8 cellular contexts compared by ENCODE assay signal in the genomic region with DNA sequence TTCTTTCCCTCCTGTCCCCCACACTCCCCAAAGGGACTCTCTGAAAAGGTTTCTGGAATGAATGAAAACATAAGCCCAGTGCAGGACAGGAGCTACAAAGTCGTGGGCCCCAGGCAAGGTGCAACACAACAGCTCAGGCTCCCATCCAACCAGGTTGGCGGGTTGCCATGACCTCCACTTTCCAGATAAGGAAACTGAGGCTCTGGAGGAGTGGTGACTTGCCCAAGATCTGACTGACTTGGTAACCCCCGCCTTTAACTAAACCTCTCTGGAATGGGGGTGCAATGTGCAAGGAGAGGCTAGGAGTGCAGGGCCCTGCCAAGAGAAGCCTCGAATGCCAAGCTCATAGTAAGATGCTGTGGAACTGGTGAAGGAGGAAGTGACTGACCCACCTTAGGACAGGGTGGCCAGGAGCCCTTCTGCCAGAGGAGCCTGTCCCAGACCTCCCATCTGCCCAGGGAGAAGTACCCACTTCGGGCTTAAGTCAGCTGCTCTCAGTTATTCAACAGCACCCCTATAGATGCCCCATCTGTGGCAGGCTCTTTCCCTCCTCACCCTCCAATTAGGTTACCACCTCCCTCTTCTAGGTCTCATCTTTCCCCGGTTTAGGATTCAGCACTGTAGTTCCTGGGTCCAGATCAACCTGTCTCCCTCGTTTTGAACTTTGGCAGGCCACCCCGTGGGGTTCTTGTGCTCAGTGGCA. TPM values are rescaled to one million over a fixed set of nuclear protein-coding genes. Genes with fewer than 3 reads are reported as not detected.
DNase-seq lines count a peak whose midpoint lies in the region; ATAC-seq, FAIRE-seq and TF ChIP-seq lines count a peak whose summit lies in the region.

No MANE protein-coding gene starts in this region.

- peak overlapping the region; percentile 97 for H3K27ac Mint-ChIP-seq in activated T-cell treated with anti-CD3 and anti-CD28 coated beads, Interleukin-2, amount 50 U/mL, for 24 hours
- H3K27ac Mint-ChIP-seq in mesothelial cell of epicardium (peak overlapping the region; percentile 89), type B pancreatic cell (peak overlapping the region; percentile 92)

- no peaks in the 10 kb centered on the region for H3K27me3 ChIP-seq in GM12878 (replicated peaks in 1 of 2; ENCODE audit: control insufficient read depth in 2 of 2, insufficient read depth in 2 of 2, low read length in 1 of 2)

- peak overlapping the region; percentile 84 for H3K27ac ChIP-seq in GM12878 (ENCODE audit: control insufficient read depth, insufficient read depth)

- peak overlapping the region; percentile 98; the same call in 1 of the 2 replicates for H2AFZ ChIP-seq in GM12878 (ENCODE audit: control insufficient read depth, low read depth, low read length)

- no peak for TF ChIP-seq RAD21 in GM12878 (IDR thresholded peaks at IDR 0.05; ENCODE audit: insufficient read depth, low read depth, low read length)

- ATAC-seq in GM12878 = no peak

- H3K36me3 ChIP-seq in GM12878 (ENCODE audit: control insufficient read depth in 2 of 2, insufficient read depth in 2 of 2, low read length in 1 of 2) = peaks cover 0 to 8% of the 10 kb centered on the region in 2 experiments; a peak in 3 of 4 replicates

- no peaks in the 10 kb centered on the region for H3K9me3 Mint-ChIP-seq in activated T-cell treated with anti-CD3 and anti-CD28 coated beads, Interleukin-2, amount 50 U/mL, for 24 hours
- H3K9me3 Mint-ChIP-seq in mesothelial cell of epicardium = no peaks in the 10 kb centered on the region
- no peaks in the 10 kb centered on the region for H3K9me3 Mint-ChIP-seq in type B pancreatic cell

- no peak for TF ChIP-seq CTCF in GM12878 (IDR thresholded peaks at IDR 0.05 in 2 of 3, conservative IDR thresholded peaks at IDR 0.05 in 1 of 3; ENCODE audit: control insufficient read depth in 2 of 3, extremely low read depth in 1 of 3, insufficient read depth in 1 of 3, low read depth in 3 of 3, low read length in 3 of 3)
- no peak for TF ChIP-seq CTCF in mesothelial cell of epicardium (IDR thresholded peaks at IDR 0.05; ENCODE audit: unreplicated experiment)
- no peak for TF ChIP-seq CTCF in type B pancreatic cell (conservative IDR thresholded peaks at IDR 0.05)

- H3K79me2 ChIP-seq in GM12878 (ENCODE audit: control insufficient read depth, insufficient read depth, low read length) = peaks cover 26% of the 10 kb centered on the region

- H3K4me2 ChIP-seq in GM12878 (ENCODE audit: control insufficient read depth, insufficient read depth) = peak overlapping the region; percentile 96

- no TSS peak for BruUV-seq in GM12878 (replicated peaks; lab: Mats Ljungman, UMichigan)

- peak; percentile 51 for DNase-seq in activated T-cell treated with anti-CD3 and anti-CD28 coated beads, Interleukin-2, amount 50 U/mL, for 24 hours
- DNase-seq in activated T-cell treated with anti-CD3 and anti-CD28 coated beads for 4 hours (no peak), GM12878 (ENCODE audit: low read depth, low spot score) (no peak), mesothelial cell of epicardium (ENCODE audit: low spot score in 2 of 2, unreplicated experiment in 2 of 2) (no peak), type B pancreatic cell (ENCODE audit: extremely low spot score, unreplicated experiment) (no peak), AML-193 (lab: John Stamatoyannopoulos, UW) (no peak), OCI-M2 (lab: John Stamatoyannopoulos, UW; ENCODE audit: unreplicated experiment) (no peak), NOMO-1 treated with dmso at 0.1 percent for 144 hours (lab: John Stamatoyannopoulos, UW; ENCODE audit: unreplicated experiment) (no peak)

- WGBS in GM12878 (ENCODE audit: insufficient coverage, insufficient replicate concordance, low lambda C conversion rate, missing lambda C conversion rate) = 40% methylated on average over 7 of the region's 8 CpGs

- peak overlapping the region; percentile 65; the same call in 1 of the 2 replicates for H3K4me3 ChIP-seq in GM12878

- H3K9ac ChIP-seq in GM12878 (ENCODE audit: control insufficient read depth, insufficient read depth, low read length) = peak overlapping the region; percentile 87

- peaks cover 36% of the 10 kb centered on the region for H3K4me1 ChIP-seq in GM12878 (ENCODE audit: control insufficient read depth, insufficient read depth, low read length)

- CTCF ChIA-PET in GM12878 (lab: Yijun Ruan, JAX) = interaction anchor here (1.4 to 3.2 kb wide), 2 partner anchors 26 to 234 kb away, joined by 4 to 14 read pairs; no protein-coding TSS in a partner anchor

- in situ Hi-C loops in GM12878 (cut with MboI) = no loop called here

- H4K20me1 ChIP-seq in GM12878 (ENCODE audit: control insufficient read depth, insufficient read depth) = no peaks in the 10 kb centered on the region

- H3K4me3 Mint-ChIP-seq in activated T-cell treated with anti-CD3 and anti-CD28 coated beads, Interleukin-2, amount 50 U/mL, for 24 hours = peak overlapping the region; percentile 96
- H3K4me3 Mint-ChIP-seq in mesothelial cell of epicardium (peak overlapping the region; percentile 92), type B pancreatic cell (peak overlapping the region; percentile 94)

- FAIRE-seq in GM12878 (lab: Jason Lieb, UNC) = no peak

- H3K27me3 Mint-ChIP-seq in activated T-cell treated with anti-CD3 and anti-CD28 coated beads, Interleukin-2, amount 50 U/mL, for 24 hours = no peaks in the 10 kb centered on the region
- H3K27me3 Mint-ChIP-seq in mesothelial cell of epicardium (ENCODE audit: low read depth) (no peaks in the 10 kb centered on the region), type B pancreatic cell (no peaks in the 10 kb centered on the region)

- TF ChIP-seq POLR2A in GM12878 (IDR thresholded peaks at IDR 0.05; ENCODE audit: low read depth, low read length) = no peak

- TF ChIP-seq EP300 in GM12878 (IDR thresholded peaks at IDR 0.05; ENCODE audit: borderline replicate concordance in 1 of 2, control insufficient read depth in 1 of 2, low read depth in 2 of 2, low read length in 2 of 2) = no peak

- peaks cover 33% of the 10 kb centered on the region for H3K36me3 Mint-ChIP-seq in activated T-cell treated with anti-CD3 and anti-CD28 coated beads, Interleukin-2, amount 50 U/mL, for 24 hours (ENCODE audit: low read depth)
- peaks cover 15% of the 10 kb centered on the region for H3K36me3 Mint-ChIP-seq in mesothelial cell of epicardium
- H3K36me3 Mint-ChIP-seq in type B pancreatic cell = peaks cover 6% of the 10 kb centered on the region

- RAD21 ChIA-PET in GM12878 (lab: Charles Lee; ENCODE audit: unreplicated experiment) = interaction anchor here (0.7 to 0.9 kb wide), 3 partner anchors 42 to 167 kb away, joined by 3 read pairs; a partner anchor contains a TSS

- peaks cover 47% of the 10 kb centered on the region for H3K4me1 Mint-ChIP-seq in activated T-cell treated with anti-CD3 and anti-CD28 coated beads, Interleukin-2, amount 50 U/mL, for 24 hours (ENCODE audit: low read depth)
- H3K4me1 Mint-ChIP-seq in mesothelial cell of epicardium = peaks cover 52% of the 10 kb centered on the region
- H3K4me1 Mint-ChIP-seq in type B pancreatic cell (ENCODE audit: unreplicated experiment) = peaks cover 30% of the 10 kb centered on the region

- H3K9me3 ChIP-seq in GM12878 (replicated peaks; ENCODE audit: control insufficient read depth, insufficient read depth, low read length) = no peaks in the 10 kb centered on the region

- intact Hi-C loops in GM12878 (cut with micrococcal nuclease; ENCODE audit: unreplicated experiment) = loop anchor here (10.0 kb wide), 1 partner anchor 230 kb away; a partner anchor contains a TSS

- SMC1A ChIA-PET in GM12878 (lab: Charles Lee; ENCODE audit: uncharacterized antibody, unreplicated experiment) = interaction anchor here (1.1 kb wide), 1 partner anchor 42 kb away, joined by 3 read pairs; no protein-coding TSS in a partner anchor

- POLR2A ChIA-PET in GM12878 (lab: Charles Lee) = no interaction called here

RNA-seq across cellular contexts. Expression of a gene that starts 0.5 kb away (rescaled TPM):
- not detected in 2 replicates for total RNA-seq in GM12878 (2013; cell fraction: nucleolus; rRNA removed)
- total RNA-seq in GM12878 (2014; rRNA removed) (0.60 and 0.96 TPM in 2 replicates), GM12878 (2014; rRNA removed; fragmentation: Illumina TruSeq; extraction: Trizol) (0.46 TPM in 1 of 2 replicates, not detected in the other), GM12878 (2021) (0.41 TPM in 1 of 2 replicates, not detected in the other), mesothelial cell of epicardium (4.0 to 5.2 TPM (median 4.6 TPM) in 3 replicates), type B pancreatic cell (ENCODE audit: low replicate concordance) (6.6 and 16.6 TPM in 2 replicates)
- polyA plus RNA-seq in GM12878 (2011; ENCODE audit: low read depth) = not detected
- polyA plus RNA-seq in GM12878 (2011; rRNA removed) (1.3 and 1.8 TPM in 2 replicates), GM12878 (2014; fragmentation: Illumina TruSeq; extraction: Trizol) (0.35 and 0.46 TPM in 2 replicates), GM12878 (2014; fragmentation: Nextera tagmentation; extraction: Ambion mirVana) (under 1 TPM in 1 of 2 experiments, not detected in 1; 0.13 TPM), GM12878 (2014; rRNA removed) (0.77 and 0.85 TPM in 2 replicates), GM12878 (2016; fragmentation: Nextera tagmentation; extraction: Ambion mirVana) (under 1 TPM; 0.40 to 0.66 TPM)
- polyA plus RNA-seq in GM12878 (2011; cell fraction: cytosol; rRNA removed) = 1.1 and 1.4 TPM in 2 replicates
- polyA plus RNA-seq in GM12878 (2011; cell fraction: nucleus; rRNA removed) = 4.0 and 5.2 TPM in 2 replicates
- 2.0 and 2.3 TPM in 2 replicates for polyA plus RNA-seq in GM12878 (2012)
- polyA minus RNA-seq in GM12878 (2011; rRNA and poly(A)+ RNA removed) = 0.46 and 0.59 TPM in 2 replicates
- not detected in 2 replicates for polyA minus RNA-seq in GM12878 (2011; cell fraction: cytosol; rRNA and poly(A)+ RNA removed)
- 3.3 TPM in 1 of 2 replicates, not detected in the other for polyA minus RNA-seq in GM12878 (2011; cell fraction: nucleus; rRNA and poly(A)+ RNA removed)

RNA-seq across cellular contexts. Expression of a gene that starts 1.0 kb away (rescaled TPM):
- 170 and 189 TPM in 2 replicates for total RNA-seq in GM12878 (2013; cell fraction: nucleolus; rRNA removed)
- total RNA-seq in GM12878 (2014; rRNA removed) (36.3 and 36.5 TPM in 2 replicates), GM12878 (2014; rRNA removed; fragmentation: Illumina TruSeq; extraction: Trizol) (16.1 and 16.6 TPM in 2 replicates), GM12878 (2021) (42.5 and 52.5 TPM in 2 replicates), mesothelial cell of epicardium (235 to 242 TPM (median 240 TPM) in 3 replicates), type B pancreatic cell (ENCODE audit: low replicate concordance) (105 and 149 TPM in 2 replicates)
- polyA plus RNA-seq in GM12878 (2011; ENCODE audit: low read depth) = 16.4 TPM
- polyA plus RNA-seq in GM12878 (2011; rRNA removed) (26.9 and 39.0 TPM in 2 replicates), GM12878 (2014; fragmentation: Illumina TruSeq; extraction: Trizol) (19.2 and 25.0 TPM in 2 replicates), GM12878 (2014; fragmentation: Nextera tagmentation; extraction: Ambion mirVana) (1 to 10 TPM in 1 of 2 experiments, under 1 TPM in 1; 0.76 to 1.5 TPM), GM12878 (2014; rRNA removed) (45.3 and 48.9 TPM in 2 replicates), GM12878 (2016; fragmentation: Nextera tagmentation; extraction: Ambion mirVana) (10 to 100 TPM; 23.7 to 24.2 TPM)
- 37.5 and 47.9 TPM in 2 replicates for polyA plus RNA-seq in GM12878 (2011; cell fraction: cytosol; rRNA removed)
- 404 and 409 TPM in 2 replicates for polyA plus RNA-seq in GM12878 (2011; cell fraction: nucleus; rRNA removed)
- polyA plus RNA-seq in GM12878 (2012) = 32.7 and 32.8 TPM in 2 replicates
- polyA minus RNA-seq in GM12878 (2011; rRNA and poly(A)+ RNA removed) = 39.2 and 53.1 TPM in 2 replicates
- 20.0 and 23.0 TPM in 2 replicates for polyA minus RNA-seq in GM12878 (2011; cell fraction: cytosol; rRNA and poly(A)+ RNA removed)
- 51.7 and 84.7 TPM in 2 replicates for polyA minus RNA-seq in GM12878 (2011; cell fraction: nucleus; rRNA and poly(A)+ RNA removed)

RNA-seq across cellular contexts. Expression of a gene that starts 9.5 kb away (rescaled TPM):
- 0.15 TPM in 1 of 2 replicates, not detected in the other for total RNA-seq in GM12878 (2013; cell fraction: nucleolus; rRNA removed)
- 0.05 TPM in 1 of 2 replicates, not detected in the other for total RNA-seq in GM12878 (2014; rRNA removed)
- not detected in 2 replicates for total RNA-seq in GM12878 (2014; rRNA removed; fragmentation: Illumina TruSeq; extraction: Trizol)
- 0.27 TPM in 1 of 2 replicates, not detected in the other for total RNA-seq in GM12878 (2021)
- not detected for polyA plus RNA-seq in GM12878 (2011; ENCODE audit: low read depth)
- polyA plus RNA-seq in GM12878 (2011; rRNA removed) = not detected in 2 replicates
- polyA plus RNA-seq in GM12878 (2011; cell fraction: cytosol; rRNA removed) = not detected in 2 replicates
- polyA plus RNA-seq in GM12878 (2011; cell fraction: nucleus; rRNA removed) = not detected in 2 replicates
- not detected in 2 replicates for polyA plus RNA-seq in GM12878 (2012)
- 0.03 TPM in 1 of 2 replicates, not detected in the other for polyA plus RNA-seq in GM12878 (2014; fragmentation: Illumina TruSeq; extraction: Trizol)
- not detected for polyA plus RNA-seq in GM12878 (2014; fragmentation: Nextera tagmentation; extraction: Ambion mirVana)
- 0.04 TPM in 1 of 2 replicates, not detected in the other for polyA plus RNA-seq in GM12878 (2014; rRNA removed)
- polyA plus RNA-seq in GM12878 (2016; fragmentation: Nextera tagmentation; extraction: Ambion mirVana) = not detected
- polyA minus RNA-seq in GM12878 (2011; rRNA and poly(A)+ RNA removed) = not detected in 2 replicates
- not detected in 2 replicates for polyA minus RNA-seq in GM12878 (2011; cell fraction: cytosol; rRNA and poly(A)+ RNA removed)
- polyA minus RNA-seq in GM12878 (2011; cell fraction: nucleus; rRNA and poly(A)+ RNA removed) = not detected in 2 replicates
- 0.35 to 0.80 TPM (median 0.66 TPM) in 3 replicates for total RNA-seq in mesothelial cell of epicardium
- 0.45 and 0.77 TPM in 2 replicates for total RNA-seq in type B pancreatic cell (ENCODE audit: low replicate concordance)

RNA-seq across cellular contexts. Expression of a gene that starts 40.8 kb away (rescaled TPM):
- total RNA-seq in GM12878 (2013; cell fraction: nucleolus; rRNA removed) = 0.22 and 0.23 TPM in 2 replicates
- not detected in 2 replicates for total RNA-seq in GM12878 (2014; rRNA removed)
- total RNA-seq in GM12878 (2014; rRNA removed; fragmentation: Illumina TruSeq; extraction: Trizol) = not detected in 2 replicates
- total RNA-seq in GM12878 (2021) = 0.35 and 0.46 TPM in 2 replicates
- polyA plus RNA-seq in GM12878 (2011; ENCODE audit: low read depth) = not detected
- not detected in 2 replicates for polyA plus RNA-seq in GM12878 (2011; rRNA removed)
- polyA plus RNA-seq in GM12878 (2011; cell fraction: cytosol; rRNA removed) = 0.02 TPM in 1 of 2 replicates, not detected in the other
- 0.13 and 0.42 TPM in 2 replicates for polyA plus RNA-seq in GM12878 (2011; cell fraction: nucleus; rRNA removed)
- 0.11 TPM in 1 of 2 replicates, not detected in the other for polyA plus RNA-seq in GM12878 (2012)
- polyA plus RNA-seq in GM12878 (2014; fragmentation: Illumina TruSeq; extraction: Trizol) = not detected in 2 replicates
- not detected for polyA plus RNA-seq in GM12878 (2014; fragmentation: Nextera tagmentation; extraction: Ambion mirVana)
- polyA plus RNA-seq in GM12878 (2014; rRNA removed) = not detected in 2 replicates
- not detected for polyA plus RNA-seq in GM12878 (2016; fragmentation: Nextera tagmentation; extraction: Ambion mirVana)
- 0.15 TPM in 1 of 2 replicates, not detected in the other for polyA minus RNA-seq in GM12878 (2011; rRNA and poly(A)+ RNA removed)
- not detected in 2 replicates for polyA minus RNA-seq in GM12878 (2011; cell fraction: cytosol; rRNA and poly(A)+ RNA removed)
- 0.10 TPM in 1 of 2 replicates, not detected in the other for polyA minus RNA-seq in GM12878 (2011; cell fraction: nucleus; rRNA and poly(A)+ RNA removed)
- total RNA-seq in mesothelial cell of epicardium = 0.29 to 0.71 TPM (median 0.66 TPM) in 3 replicates
- 0.12 TPM in 1 of 2 replicates, not detected in the other for total RNA-seq in type B pancreatic cell (ENCODE audit: low replicate concordance)

RNA-seq across cellular contexts. Expression of a gene that starts 43.9 kb away (rescaled TPM):
- 10.5 and 11.4 TPM in 2 replicates for total RNA-seq in GM12878 (2013; cell fraction: nucleolus; rRNA removed)
- total RNA-seq in GM12878 (2014; rRNA removed) = 7.7 and 7.8 TPM in 2 replicates
- 7.7 and 8.0 TPM in 2 replicates for total RNA-seq in GM12878 (2014; rRNA removed; fragmentation: Illumina TruSeq; extraction: Trizol)
- 7.0 and 7.6 TPM in 2 replicates for total RNA-seq in GM12878 (2021)
- 2.1 TPM for polyA plus RNA-seq in GM12878 (2011; ENCODE audit: low read depth)
- polyA plus RNA-seq in GM12878 (2011; rRNA removed) = 11.1 and 14.7 TPM in 2 replicates
- polyA plus RNA-seq in GM12878 (2011; cell fraction: cytosol; rRNA removed) = 6.8 and 7.5 TPM in 2 replicates
- 17.2 and 18.8 TPM in 2 replicates for polyA plus RNA-seq in GM12878 (2011; cell fraction: nucleus; rRNA removed)
- 4.4 and 6.0 TPM in 2 replicates for polyA plus RNA-seq in GM12878 (2012)
- 7.5 and 8.3 TPM in 2 replicates for polyA plus RNA-seq in GM12878 (2014; fragmentation: Illumina TruSeq; extraction: Trizol)
- 1 to 10 TPM; 1.3 to 3.4 TPM for polyA plus RNA-seq in GM12878 (2014; fragmentation: Nextera tagmentation; extraction: Ambion mirVana)
- polyA plus RNA-seq in GM12878 (2014; rRNA removed) = 6.5 and 11.1 TPM in 2 replicates
- polyA plus RNA-seq in GM12878 (2016; fragmentation: Nextera tagmentation; extraction: Ambion mirVana) = 10 to 100 TPM in 1 of 2 experiments, 1 to 10 TPM in 1; 9.8 to 12.8 TPM
- 7.3 and 9.6 TPM in 2 replicates for polyA minus RNA-seq in GM12878 (2011; rRNA and poly(A)+ RNA removed)
- 2.8 and 3.9 TPM in 2 replicates for polyA minus RNA-seq in GM12878 (2011; cell fraction: cytosol; rRNA and poly(A)+ RNA removed)
- polyA minus RNA-seq in GM12878 (2011; cell fraction: nucleus; rRNA and poly(A)+ RNA removed) = 4.8 and 7.3 TPM in 2 replicates
- 4.1 to 6.6 TPM (median 5.3 TPM) in 3 replicates for total RNA-seq in mesothelial cell of epicardium
- 3.9 and 8.2 TPM in 2 replicates for total RNA-seq in type B pancreatic cell (ENCODE audit: low replicate concordance)
